ENCODE assay signal across 19 cellular contexts in the genomic region with DNA sequence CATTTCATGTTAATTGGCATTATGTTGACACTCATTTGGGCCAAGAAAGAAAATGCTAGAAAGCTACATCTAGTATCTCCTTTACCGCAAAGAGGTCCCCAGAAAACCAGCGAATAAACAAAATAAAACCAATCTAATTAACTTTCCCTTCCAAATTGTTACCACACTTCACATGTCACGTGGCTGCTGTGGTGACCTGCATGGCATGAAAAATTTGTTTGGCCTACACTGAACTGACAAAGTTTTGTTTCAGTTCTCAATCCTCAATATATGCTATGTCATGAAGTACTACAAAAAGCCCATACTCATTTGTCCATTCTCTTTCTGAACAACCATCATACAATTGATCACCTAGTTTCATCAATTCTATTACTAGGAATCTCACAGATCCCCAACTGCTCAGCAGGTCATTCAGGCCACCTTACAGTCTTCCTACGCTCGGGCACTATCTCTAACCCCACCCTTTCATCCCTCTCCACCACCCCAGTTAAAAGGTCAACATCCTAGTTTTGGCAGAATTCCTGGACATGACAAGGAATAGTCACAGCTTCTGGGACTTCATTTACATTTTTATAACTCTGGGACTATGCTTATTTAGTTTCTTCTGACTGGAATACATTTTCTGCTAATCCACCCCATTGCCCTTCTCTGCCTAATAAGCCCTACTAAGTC.
DNase-seq lines count a peak whose midpoint lies in the region; ATAC-seq, FAIRE-seq and TF ChIP-seq lines count a peak whose summit lies in the region.
"Had no signal": no experiment of that assay in that cellular context is flagged by ENCODE, and none has a peak within 500 bp of the region (broad histone marks: within the 10 kb centered on the region; RNA-seq: fewer than 3 reads in every experiment).

No MANE protein-coding gene starts in this region.

- SMC1A ChIA-PET in GM12878 (lab: Charles Lee; ENCODE audit: uncharacterized antibody, unreplicated experiment): no interaction called here

- H3K9ac ChIP-seq in GM12878 (ENCODE audit: control insufficient read depth, insufficient read depth, low read length): no peak overlapping the region

- H3K4me1 ChIP-seq in GM12878 (ENCODE audit: control insufficient read depth, insufficient read depth, low read length): no peaks in the 10 kb centered on the region
- no peaks in the 10 kb centered on the region for H3K4me1 ChIP-seq in upper lobe of left lung

- TF ChIP-seq RAD21 in GM12878 (IDR thresholded peaks at IDR 0.05; ENCODE audit: insufficient read depth, low read depth, low read length): no peak

- no peaks in the 10 kb centered on the region for H3K9me3 Mint-ChIP-seq in nephron progenitor cell
- H3K9me3 Mint-ChIP-seq: CD8-positive, alpha-beta T cell; GM23338 had no signal

- peaks cover 9% of the 10 kb centered on the region for H3K4me1 Mint-ChIP-seq in nephron progenitor cell
- H3K4me1 Mint-ChIP-seq: CD4-positive, CD25-positive, alpha-beta regulatory T cell; GM23338 had no signal

- H3K27me3 ChIP-seq in GM12878 (replicated peaks in 1 of 2; ENCODE audit: control insufficient read depth in 2 of 2, insufficient read depth in 2 of 2, low read length in 1 of 2) (no peaks in the 10 kb centered on the region), upper lobe of left lung (no peaks in the 10 kb centered on the region)

- H3K9me3 ChIP-seq in GM12878 (replicated peaks; ENCODE audit: control insufficient read depth, insufficient read depth, low read length): no peaks in the 10 kb centered on the region
- no peaks in the 10 kb centered on the region for H3K9me3 ChIP-seq in upper lobe of left lung
- H3K9me3 ChIP-seq: Caco-2, HAP-1 had no signal

- no peak overlapping the region for H2AFZ ChIP-seq in GM12878 (ENCODE audit: control insufficient read depth, low read depth, low read length)
- H2AFZ ChIP-seq: GM23338 had no signal

- no peak overlapping the region for H3K4me2 ChIP-seq in GM12878 (ENCODE audit: control insufficient read depth, insufficient read depth)
- H3K4me2 ChIP-seq: GM23338 had no signal

- RAD21 ChIA-PET in GM12878 (lab: Charles Lee; ENCODE audit: unreplicated experiment): no interaction called here

- no peaks in the 10 kb centered on the region for H3K79me2 ChIP-seq in GM12878 (ENCODE audit: control insufficient read depth, insufficient read depth, low read length)

- H4K20me1 ChIP-seq in GM12878 (ENCODE audit: control insufficient read depth, insufficient read depth): no peaks in the 10 kb centered on the region

- no peaks in the 10 kb centered on the region for H3K36me3 Mint-ChIP-seq in nephron progenitor cell (ENCODE audit: low read depth)
- H3K36me3 Mint-ChIP-seq: CD4-positive, CD25-positive, alpha-beta regulatory T cell; CD8-positive, alpha-beta T cell had no signal

- FAIRE-seq in GM12878 (lab: Jason Lieb, UNC): no peak
- peak; percentile 37 for FAIRE-seq in urothelium cell line (lab: Jason Lieb, UNC)
- FAIRE-seq: G401.6, GM19239, H54 had no signal

- H3K4me3 ChIP-seq in GM12878 (no peak overlapping the region), upper lobe of left lung (no peak overlapping the region)
- H3K4me3 ChIP-seq: GM23338, HAP-1 had no signal

- WGBS in GM12878 (ENCODE audit: insufficient coverage, insufficient replicate concordance, low lambda C conversion rate, missing lambda C conversion rate): 52% methylated on average over 5 of the region's 5 CpGs
- 73 to 87% methylated on average over 5 of the region's 5 CpGs for WGBS in upper lobe of left lung, 2 donors

- TF ChIP-seq CTCF in GM12878 (IDR thresholded peaks at IDR 0.05 in 2 of 3, conservative IDR thresholded peaks at IDR 0.05 in 1 of 3; ENCODE audit: control insufficient read depth in 2 of 3, extremely low read depth in 1 of 3, insufficient read depth in 1 of 3, low read depth in 3 of 3, low read length in 3 of 3) (no peak), nephron progenitor cell (IDR thresholded peaks at IDR 0.05) (no peak), upper lobe of left lung (IDR thresholded peaks at IDR 0.05) (no peak)

- no peak overlapping the region for H3K4me3 Mint-ChIP-seq in nephron progenitor cell
- H3K4me3 Mint-ChIP-seq: CD4-positive, CD25-positive, alpha-beta regulatory T cell; CD8-positive, alpha-beta T cell; GM23338; HFFc6 had no signal

- no TSS peak for BruUV-seq in GM12878 (replicated peaks; lab: Mats Ljungman, UMichigan)

- TF ChIP-seq POLR2A in GM12878 (IDR thresholded peaks at IDR 0.05; ENCODE audit: low read depth, low read length) (no peak), upper lobe of left lung (IDR thresholded peaks at IDR 0.05) (no peak)

- ATAC-seq in GM12878 (no peak), SK-N-SH treated with all-trans-retinoic acid at 6 μM for 48 hours (no peak), upper lobe of left lung (ENCODE audit: low FRiP score in 2 of 2) (no peak)
- ATAC-seq: CD8-positive, alpha-beta T cell; GM23338 had no signal

- in situ Hi-C loops in GM12878 (cut with MboI): no loop called here

- H3K36me3 ChIP-seq in GM12878 (ENCODE audit: control insufficient read depth in 2 of 2, insufficient read depth in 2 of 2, low read length in 1 of 2) (no peaks in the 10 kb centered on the region), upper lobe of left lung (no peaks in the 10 kb centered on the region)
- H3K36me3 ChIP-seq: HAP-1 had no signal

- H3K27me3 Mint-ChIP-seq in nephron progenitor cell (ENCODE audit: low read depth, poor library complexity): no peaks in the 10 kb centered on the region
- H3K27me3 Mint-ChIP-seq: CD4-positive, CD25-positive, alpha-beta regulatory T cell had no signal

- peak overlapping the region; percentile 49 for H3K27ac Mint-ChIP-seq in nephron progenitor cell
- H3K27ac Mint-ChIP-seq: CD4-positive, CD25-positive, alpha-beta regulatory T cell; CD8-positive, alpha-beta T cell; GM23338; HFFc6 had no signal

- CTCF ChIA-PET in GM12878 (lab: Yijun Ruan, JAX): no interaction called here

- DNase-seq in HT-29 (ENCODE audit: low spot score): peak; percentile 21
- DNase-seq in GM12878 (ENCODE audit: low read depth, low spot score): no peak
- no peak for DNase-seq in nephron progenitor cell
- DNase-seq in urothelium cell line (ENCODE audit: low spot score): no peak
- no peak for DNase-seq in cerebellar nuclear complex (lab: John Stamatoyannopoulos, UW)
- no peak for DNase-seq in upper lobe of left lung
- DNase-seq: C1 segment of cervical spinal cord; Caco-2; CD4-positive, CD25-positive, alpha-beta regulatory T cell; CD8-positive, alpha-beta T cell; DMS153; DND-41; HFFc6 had no signal

- POLR2A ChIA-PET in GM12878 (lab: Charles Lee): interaction anchor here (0.6 kb wide), 1 partner anchor 10 kb away, joined by 3 read pairs; no protein-coding TSS in a partner anchor

- no peak overlapping the region for H3K27ac ChIP-seq in GM12878 (ENCODE audit: control insufficient read depth, insufficient read depth)
- H3K27ac ChIP-seq in upper lobe of left lung: no peak overlapping the region

- intact Hi-C loops in GM12878 (cut with micrococcal nuclease; ENCODE audit: unreplicated experiment): no loop called here

- no peak for TF ChIP-seq EP300 in GM12878 (IDR thresholded peaks at IDR 0.05; ENCODE audit: borderline replicate concordance in 1 of 2, control insufficient read depth in 1 of 2, low read depth in 2 of 2, low read length in 2 of 2)
- no peak for TF ChIP-seq EP300 in upper lobe of left lung (IDR thresholded peaks at IDR 0.05)

TF ChIP-seq in GM12878, 131 proteins besides CTCF, POLR2A, EP300 and RAD21:
- TF ChIP-seq RELA (IDR thresholded peaks at IDR 0.05; ENCODE audit: borderline replicate concordance, partially characterized antibody): no peak
- no peak for TF ChIP-seq TBL1XR1 (IDR thresholded peaks at IDR 0.05; ENCODE audit: low read depth, low read length)
- TF ChIP-seq RAD51 (IDR thresholded peaks at IDR 0.05): peak; percentile 34; the same call in 1 of the 2 replicates
- TF ChIP-seq TCF7 (IDR thresholded peaks at IDR 0.05; ENCODE audit: borderline replicate concordance): no peak
- no peak for TF ChIP-seq MTA2 (IDR thresholded peaks at IDR 0.05; ENCODE audit: low read depth)
TF ChIP-seq in GM12878: peak in this region for 1.

TF ChIP-seq in SK-N-SH treated with all-trans-retinoic acid at 6 μM for 48 hours, 23 proteins besides CTCF, POLR2A, EP300 and RAD21:
- TF ChIP-seq ZNF565 (CRISPR knock-in tag; conservative IDR thresholded peaks at IDR 0.05; ENCODE audit: low read depth) (no peak), ZFP30 (CRISPR knock-in tag; IDR thresholded peaks at IDR 0.05) (no peak), RARB (CRISPR knock-in tag; IDR thresholded peaks at IDR 0.05) (no peak), ZFP3 (CRISPR knock-in tag; IDR thresholded peaks at IDR 0.05) (no peak)
- TF ChIP-seq, protein P1, sequence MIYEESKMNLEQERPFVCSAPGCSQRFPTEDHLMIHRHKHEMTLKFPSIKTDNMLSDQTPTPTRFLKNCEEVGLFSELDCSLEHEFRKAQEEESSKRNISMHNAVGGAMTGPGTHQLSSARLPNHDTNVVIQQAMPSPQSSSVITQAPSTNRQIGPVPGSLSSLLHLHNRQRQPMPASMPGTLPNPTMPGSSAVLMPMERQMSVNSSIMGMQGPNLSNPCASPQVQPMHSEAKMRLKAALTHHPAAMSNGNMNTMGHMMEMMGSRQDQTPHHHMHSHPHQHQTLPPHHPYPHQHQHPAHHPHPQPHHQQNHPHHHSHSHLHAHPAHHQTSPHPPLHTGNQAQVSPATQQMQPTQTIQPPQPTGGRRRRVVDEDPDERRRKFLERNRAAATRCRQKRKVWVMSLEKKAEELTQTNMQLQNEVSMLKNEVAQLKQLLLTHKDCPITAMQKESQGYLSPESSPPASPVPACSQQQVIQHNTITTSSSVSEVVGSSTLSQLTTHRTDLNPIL (CRISPR knock-in tag; IDR thresholded peaks at IDR 0.05; ENCODE audit: low read depth): no peak
- TF ChIP-seq, protein P2, sequence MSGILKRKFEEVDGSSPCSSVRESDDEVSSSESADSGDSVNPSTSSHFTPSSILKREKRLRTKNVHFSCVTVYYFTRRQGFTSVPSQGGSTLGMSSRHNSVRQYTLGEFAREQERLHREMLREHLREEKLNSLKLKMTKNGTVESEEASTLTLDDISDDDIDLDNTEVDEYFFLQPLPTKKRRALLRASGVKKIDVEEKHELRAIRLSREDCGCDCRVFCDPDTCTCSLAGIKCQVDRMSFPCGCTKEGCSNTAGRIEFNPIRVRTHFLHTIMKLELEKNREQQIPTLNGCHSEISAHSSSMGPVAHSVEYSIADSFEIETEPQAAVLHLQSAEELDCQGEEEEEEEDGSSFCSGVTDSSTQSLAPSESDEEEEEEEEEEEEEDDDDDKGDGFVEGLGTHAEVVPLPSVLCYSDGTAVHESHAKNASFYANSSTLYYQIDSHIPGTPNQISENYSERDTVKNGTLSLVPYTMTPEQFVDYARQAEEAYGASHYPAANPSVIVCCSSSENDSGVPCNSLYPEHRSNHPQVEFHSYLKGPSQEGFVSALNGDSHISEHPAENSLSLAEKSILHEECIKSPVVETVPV (CRISPR knock-in tag; IDR thresholded peaks at IDR 0.05): no peak
TF ChIP-seq in SK-N-SH treated with all-trans-retinoic acid at 6 μM for 48 hours: peak in this region for 0.
